In genomic region chr10:91551856-91552255, GRCh38 we compare ENCODE assay signal across 8 cellular contexts.
DNase-seq lines count a peak whose midpoint lies in the region; ATAC-seq and TF ChIP-seq lines count a peak whose summit lies in the region.

No MANE protein-coding gene starts in this region.

- intact Hi-C loops in sigmoid colon (cut with DNase I), result no loop called here

- CTCF ChIA-PET in RWPE1 (lab: Yijun Ruan, JAX), result interaction anchor here (0.9 kb wide), 1 partner anchor 84 kb away, joined by 3 read pairs; no protein-coding TSS in a partner anchor

- no peak for TF ChIP-seq EP300 in sigmoid colon (IDR thresholded peaks at IDR 0.05)

- H3K27me3 ChIP-seq in SJCRH30 (no peaks in the 10 kb centered on the region), foreskin keratinocyte (no peaks in the 10 kb centered on the region), sigmoid colon (no peaks in the 10 kb centered on the region)

- H3K9me3 ChIP-seq in SJCRH30 (replicated peaks), result no peaks in the 10 kb centered on the region
- H3K9me3 ChIP-seq in sigmoid colon, result no peaks in the 10 kb centered on the region

- H3K27ac ChIP-seq in SJCRH30 (no peak overlapping the region), foreskin keratinocyte (no peak overlapping the region), RWPE1 (no peak overlapping the region), sigmoid colon (no peak overlapping the region)

- H3K4me1 ChIP-seq in SJCRH30 (no peaks in the 10 kb centered on the region), foreskin keratinocyte (peaks cover 12% of the 10 kb centered on the region), sigmoid colon (no peaks in the 10 kb centered on the region)

- POLR2A ChIA-PET in RWPE1 (lab: Yijun Ruan, JAX; ENCODE audit: low non-redundant PET), result no interaction called here

- H3K4me3 ChIP-seq in SJCRH30, result no peak overlapping the region
- peak overlapping the region in 1 of 4 donors; percentile 4 for H3K4me3 ChIP-seq in sigmoid colon

- ATAC-seq in foreskin keratinocyte, result no peak

- WGBS in sigmoid colon, 2 donors, result 66 to 81% methylated on average over 8 of the region's 8 CpGs

- H3K36me3 ChIP-seq in SJCRH30, result no peaks in the 10 kb centered on the region
- no peaks in the 10 kb centered on the region for H3K36me3 ChIP-seq in sigmoid colon

- in situ Hi-C loops in GM13976 (cut with MboI; ENCODE audit: low sequenced_read_pairs, unreplicated experiment), result no loop called here

- no peak for DNase-seq in AG09319 (ENCODE audit: extremely low read depth, low read depth)
- DNase-seq in GM13976 (ENCODE audit: low spot score), result peak; percentile 32
- peak; percentile 51 to 70 for DNase-seq in SJCRH30
- DNase-seq in foreskin keratinocyte, result no peak
- DNase-seq in pons (ENCODE audit: low spot score), result peak; percentile 59
- no peak for DNase-seq in stimulated activated naive CD4-positive, alpha-beta T cell (lab: John Stamatoyannopoulos, UW)
- no peak for DNase-seq in RWPE1 (ENCODE audit: low spot score)
- no peak for DNase-seq in sigmoid colon

- TF ChIP-seq POLR2A in sigmoid colon (IDR thresholded peaks at IDR 0.05), result no peak

- TF ChIP-seq CTCF in AG09319 (IDR thresholded peaks at IDR 0.05; ENCODE audit: low read depth, low read length) (peak; percentile 84), GM13976 (IDR thresholded peaks at IDR 0.05; ENCODE audit: borderline replicate concordance, control extremely low read depth, extremely low read depth, insufficient read depth, missing control alignments) (peak; percentile 38), foreskin keratinocyte (conservative IDR thresholded peaks at IDR 0.05) (peak; percentile 63), RWPE1 (conservative IDR thresholded peaks at IDR 0.05; ENCODE audit: low read depth) (no peak; the same call in 1 of the 2 replicates), sigmoid colon (IDR thresholded peaks at IDR 0.05) (peak in 2 of 4 experiments; percentile 19 to 21)

Comparison
In these comparisons a context has a peak if more than half of its experiments do, and no peak if none do; other contexts are left out.
1. DNase-seq: peak in GM13976 (single experiment), SJCRH30 (2 of 2) and pons (single experiment); none in AG09319 (single experiment), foreskin keratinocyte (0 of 2), stimulated activated naive CD4-positive, alpha-beta T cell (0 of 6), RWPE1 (single experiment) and sigmoid colon (single experiment).